24 cellular contexts compared by ENCODE assay signal in the genomic region with DNA sequence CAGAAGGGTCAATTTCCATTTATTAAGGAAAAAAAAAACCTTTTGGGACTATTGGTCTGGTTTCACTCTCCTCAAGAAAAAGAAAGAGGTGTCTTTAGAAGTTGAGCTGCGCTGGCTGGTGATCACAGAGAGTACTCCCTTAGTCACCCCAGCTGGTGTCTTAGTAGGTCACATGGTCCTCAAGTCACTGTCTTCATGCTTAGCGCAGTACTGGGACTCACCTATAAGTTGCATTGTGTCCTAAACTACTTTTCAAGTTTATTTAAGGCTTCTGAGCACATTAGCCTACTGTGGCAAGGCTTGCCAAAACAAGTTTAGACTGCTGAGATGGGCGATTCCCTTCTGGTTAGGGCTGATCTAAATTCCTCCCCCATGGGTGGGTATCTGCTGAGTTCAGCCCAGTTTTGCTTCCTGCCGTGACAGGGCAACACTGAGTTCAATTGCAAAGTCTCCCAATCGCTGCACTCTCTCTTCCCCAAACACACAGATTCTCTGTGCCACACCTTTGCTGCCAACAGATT.
DNase-seq lines count a peak whose midpoint lies in the region; ATAC-seq, FAIRE-seq and TF ChIP-seq lines count a peak whose summit lies in the region.
"Had no signal": no experiment of that assay in that cellular context is flagged by ENCODE, and none has a peak within 500 bp of the region (broad histone marks: within the 10 kb centered on the region; RNA-seq: fewer than 3 reads in every experiment).

No MANE protein-coding gene starts in this region.

- no peaks in the 10 kb centered on the region for H3K36me3 Mint-ChIP-seq in progenitor cell of endocrine pancreas (ENCODE audit: insufficient read depth)
- H3K36me3 Mint-ChIP-seq: CD14-positive monocyte; CD8-positive, alpha-beta memory T cell had no signal

- H2BK120ac ChIP-seq in H1 (replicated peaks; ENCODE audit: low read depth, low read length): no peak overlapping the region

- no peak overlapping the region for H2BK12ac ChIP-seq in H1 (ENCODE audit: low read depth, low read length)

- H3K79me2 ChIP-seq in mammary epithelial cell (ENCODE audit: insufficient read depth, low read length) (no peaks in the 10 kb centered on the region), H1 (ENCODE audit: control insufficient read depth in 1 of 2, insufficient read depth in 2 of 2, low read length in 2 of 2) (no peaks in the 10 kb centered on the region)

- no peak overlapping the region for H3K56ac ChIP-seq in H1 (replicated peaks; ENCODE audit: insufficient read length, low read depth, low read length)

- TF ChIP-seq CTCF in mammary epithelial cell (conservative IDR thresholded peaks at IDR 0.05 in 1 of 2, IDR thresholded peaks at IDR 0.05 in 1 of 2; ENCODE audit: extremely low read depth in 1 of 2, insufficient read depth in 1 of 2, low read depth in 1 of 2, low read length in 2 of 2): no peak
- TF ChIP-seq CTCF in breast epithelium (IDR thresholded peaks at IDR 0.05): no peak
- TF ChIP-seq CTCF in H1 (IDR thresholded peaks at IDR 0.05; ENCODE audit: control extremely low read depth in 1 of 3, insufficient read depth in 1 of 3, low read depth in 1 of 3, low read length in 3 of 3): no peak
- TF ChIP-seq CTCF in foreskin keratinocyte (conservative IDR thresholded peaks at IDR 0.05): no peak
- TF ChIP-seq CTCF in progenitor cell of endocrine pancreas (IDR thresholded peaks at IDR 0.05; ENCODE audit: unreplicated experiment): no peak

- WGBS in mammary epithelial cell (ENCODE audit: low coverage, missing lambda C conversion rate): 61% methylated on average over 5 of the region's 5 CpGs
- 96% methylated on average over 5 of the region's 5 CpGs; no CpG with 5 or more reads in 1 of the 2 experiments for WGBS in H1 (ENCODE audit: extremely low coverage in 1 of 2, insufficient coverage in 1 of 2, insufficient read length in 1 of 2, insufficient replicate concordance in 2 of 2, low coverage in 1 of 2, low lambda C conversion rate in 2 of 2, missing lambda C conversion rate in 1 of 2), 2 experiments

- H3K4ac ChIP-seq in H1 (replicated peaks; ENCODE audit: insufficient read length, low read depth, low read length): no peak overlapping the region

- H2AK5ac ChIP-seq in H1 (ENCODE audit: low read depth, low read length): no peak overlapping the region; the same call in 1 of the 2 replicates

- H2BK15ac ChIP-seq in H1 (ENCODE audit: low read length): no peak overlapping the region

- H3K27me3 ChIP-seq in mammary epithelial cell (ENCODE audit: insufficient read depth, low read length) (no peaks in the 10 kb centered on the region), breast epithelium (no peaks in the 10 kb centered on the region), H1 (replicated peaks in 1 of 4; ENCODE audit: control insufficient read depth in 3 of 4, extremely low read depth in 1 of 4, insufficient read depth in 3 of 4, low read length in 3 of 4) (no peaks in the 10 kb centered on the region), foreskin keratinocyte (no peaks in the 10 kb centered on the region)
- H3K27me3 ChIP-seq: BE2C; BLaER1 treated with 17β-estradiol and CSF1 and Interleukin-3, amounts not matched to agents 10 nM and 100 nM had no signal

- no peaks in the 10 kb centered on the region for H3K27me3 Mint-ChIP-seq in progenitor cell of endocrine pancreas
- H3K27me3 Mint-ChIP-seq: CD4-positive, alpha-beta T cell had no signal

- in situ Hi-C loops in mammary epithelial cell (cut with MboI; ENCODE audit: low sequenced_read_pairs in 2 of 2): no loop called here

- intact Hi-C loops in mammary epithelial cell (cut with micrococcal nuclease) (no loop called here), breast epithelium (cut with DNase I; ENCODE audit: low total_unique reads) (no loop called here)

- H2BK20ac ChIP-seq in H1 (ENCODE audit: low read length): no peak overlapping the region

- dilution Hi-C loops in mammary epithelial cell (cut with HindIII; ENCODE audit: low sequenced_read_pairs): no loop called here

- FAIRE-seq in H1 (lab: Jason Lieb, UNC): no peak
- FAIRE-seq: A204.1, D721Med, GM12878 had no signal

- DNase-seq in mammary epithelial cell (peak; percentile 30), breast epithelium (ENCODE audit: low spot score in 2 of 2) (no peak), H1 (ENCODE audit: low read depth in 1 of 2, low spot score in 2 of 2) (no peak), foreskin keratinocyte (peak; percentile 23 to 76), AG08396 (ENCODE audit: low spot score) (no peak), progenitor cell of endocrine pancreas (ENCODE audit: low spot score, unreplicated experiment) (no peak), NCI-H1048 (lab: John Stamatoyannopoulos, UW) (no peak)
- DNase-seq: AML-193; BE2C; CD4-positive, alpha-beta T cell; CD8-positive, alpha-beta memory T cell; DMS 273 treated with DMSO at 0.1 percent for 48 hours; DMS79; EL; GDM1; GOT3; H7; HCEC 1CT had no signal

- no peak overlapping the region for H4K91ac ChIP-seq in H1 (replicated peaks; ENCODE audit: insufficient read length, low read length)

- H3K4me2 ChIP-seq in mammary epithelial cell (ENCODE audit: insufficient read depth, low read depth, low read length) (no peak overlapping the region), H1 (ENCODE audit: insufficient read depth in 1 of 2, low read depth in 2 of 2, low read length in 2 of 2) (no peak overlapping the region)
- H3K4me2 ChIP-seq: BLaER1 treated with 17β-estradiol and CSF1 and Interleukin-3, amounts not matched to agents 10 nM and 100 nM had no signal

- H3K27ac Mint-ChIP-seq in progenitor cell of endocrine pancreas: no peak overlapping the region
- H3K27ac Mint-ChIP-seq: CD14-positive monocyte; CD4-positive, alpha-beta T cell; CD8-positive, alpha-beta memory T cell had no signal

- H3K36me3 ChIP-seq in mammary epithelial cell (ENCODE audit: insufficient read depth, low read length) (no peaks in the 10 kb centered on the region), breast epithelium (no peaks in the 10 kb centered on the region), H1 (ENCODE audit: control insufficient read depth in 2 of 4, insufficient read depth in 4 of 4, low read length in 3 of 4) (no peaks in the 10 kb centered on the region; a peak in 1 of 8 replicates)
- H3K36me3 ChIP-seq: BE2C; BLaER1 treated with 17β-estradiol and CSF1 and Interleukin-3, amounts not matched to agents 10 nM and 100 nM had no signal

- H3K14ac ChIP-seq in H1 (ENCODE audit: insufficient read length): no peak overlapping the region

- no peak overlapping the region for H2BK5ac ChIP-seq in H1 (ENCODE audit: low read depth, low read length)

- H3K9me3 ChIP-seq in mammary epithelial cell (replicated peaks; ENCODE audit: insufficient read depth, low read length) (no peaks in the 10 kb centered on the region), breast epithelium (no peaks in the 10 kb centered on the region), H1 (ENCODE audit: insufficient read depth in 2 of 2, low read depth in 1 of 2, low read length in 1 of 2) (peaks cover 10 to 14% of the 10 kb centered on the region in 2 experiments; a peak in 2 of 4 replicates)
- H3K9me3 ChIP-seq: BE2C had no signal

- no peak overlapping the region for H3K4me3 Mint-ChIP-seq in progenitor cell of endocrine pancreas (ENCODE audit: low read depth)
- H3K4me3 Mint-ChIP-seq: CD14-positive monocyte; CD4-positive, alpha-beta T cell; CD8-positive, alpha-beta memory T cell had no signal

- H3K4me1 ChIP-seq in mammary epithelial cell (ENCODE audit: insufficient read depth, low read length) (peaks cover 5% of the 10 kb centered on the region), breast epithelium (no peaks in the 10 kb centered on the region), H1 (replicated peaks in 1 of 4; ENCODE audit: control insufficient read depth in 3 of 4, insufficient read depth in 4 of 4, low read length in 3 of 4) (no peaks in the 10 kb centered on the region), foreskin keratinocyte (no peaks in the 10 kb centered on the region)
- H3K4me1 ChIP-seq: BE2C; BLaER1 treated with 17β-estradiol and CSF1 and Interleukin-3, amounts not matched to agents 10 nM and 100 nM had no signal

- H3K4me3 ChIP-seq in mammary epithelial cell (replicated peaks in 1 of 3; ENCODE audit: insufficient read depth in 1 of 3, low read depth in 2 of 3, low read length in 3 of 3) (no peak overlapping the region), breast epithelium (no peak overlapping the region), H1 (ENCODE audit: extremely low read depth in 1 of 4, insufficient read depth in 2 of 4, low read depth in 3 of 4, low read length in 4 of 4) (no peak overlapping the region)
- H3K4me3 ChIP-seq: BLaER1 treated with 17β-estradiol and CSF1 and Interleukin-3, amounts not matched to agents 10 nM and 100 nM; GM12878 had no signal

- TF ChIP-seq EP300 in H1 (IDR thresholded peaks at IDR 0.05; ENCODE audit: borderline replicate concordance in 1 of 2, low read depth in 2 of 2, low read length in 2 of 2): no peak

- no peaks in the 10 kb centered on the region for H3K79me1 ChIP-seq in H1 (ENCODE audit: low read depth, low read length)

- TF ChIP-seq RAD21 in H1 (IDR thresholded peaks at IDR 0.05 in 1 of 2, conservative IDR thresholded peaks at IDR 0.05 in 1 of 2; ENCODE audit: low read depth in 2 of 2, low read length in 2 of 2): no peak

- no peak overlapping the region for H2AFZ ChIP-seq in mammary epithelial cell (ENCODE audit: low read depth, low read length)
- H2AFZ ChIP-seq in H1 (ENCODE audit: low read length): 0 out of 2 replicates have a peak overlapping the region, but pooled peaks have one; percentile 4

- H3K27ac ChIP-seq in mammary epithelial cell (ENCODE audit: insufficient read depth, low read depth, low read length) (no peak overlapping the region), breast epithelium (no peak overlapping the region), H1 (ENCODE audit: low read depth, low read length) (no peak overlapping the region), foreskin keratinocyte (no peak overlapping the region)
- H3K27ac ChIP-seq: 22Rv1; BLaER1 treated with 17β-estradiol and CSF1 and Interleukin-3, amounts not matched to agents 10 nM and 100 nM had no signal

- no peak overlapping the region; the same call in 1 of the 2 replicates for H3K18ac ChIP-seq in H1 (ENCODE audit: extremely low read depth, low read length)

- no peaks in the 10 kb centered on the region for H4K20me1 ChIP-seq in mammary epithelial cell (ENCODE audit: insufficient read depth, low read length)
- no peaks in the 10 kb centered on the region for H4K20me1 ChIP-seq in H1 (replicated peaks in 1 of 2; ENCODE audit: control insufficient read depth in 1 of 2, insufficient read depth in 2 of 2, low read length in 2 of 2)
- H4K20me1 ChIP-seq: BLaER1 treated with 17β-estradiol and CSF1 and Interleukin-3, amounts not matched to agents 10 nM and 100 nM had no signal

- TF ChIP-seq POLR2A in breast epithelium (IDR thresholded peaks at IDR 0.05): no peak
- TF ChIP-seq POLR2A in H1 (IDR thresholded peaks at IDR 0.05; ENCODE audit: control extremely low read depth in 1 of 2, low read depth in 2 of 2, low read length in 2 of 2): no peak

- peaks cover 12% of the 10 kb centered on the region for H3K9me3 Mint-ChIP-seq in progenitor cell of endocrine pancreas (ENCODE audit: low read depth)

- POLR2A ChIA-PET in H1 (lab: Charles Lee; ENCODE audit: partially characterized antibody): interaction anchor here (0.6 kb wide), 1 partner anchor 398 kb away, joined by 3 read pairs; no protein-coding TSS in a partner anchor

- H3K23ac ChIP-seq in H1 (ENCODE audit: insufficient read length): no peak overlapping the region

- BruUV-seq in mammary epithelial cell (replicated peaks; lab: Mats Ljungman, UMichigan): no TSS peak

- ATAC-seq in foreskin keratinocyte: peak; percentile 94
- ATAC-seq: GM12878 had no signal

- no peak overlapping the region for H4K8ac ChIP-seq in H1 (ENCODE audit: extremely low read depth, insufficient read depth, low read length)

- H3K4me1 Mint-ChIP-seq in progenitor cell of endocrine pancreas (ENCODE audit: low read depth): no peaks in the 10 kb centered on the region
- H3K4me1 Mint-ChIP-seq: CD14-positive monocyte; CD8-positive, alpha-beta memory T cell had no signal

- H3K23me2 ChIP-seq in H1 (ENCODE audit: low read depth, low read length): no peaks in the 10 kb centered on the region

- CTCF ChIA-PET in mammary epithelial cell (lab: Charles Lee; ENCODE audit: low non-redundant PET) (no interaction called here), H1 (lab: Charles Lee; ENCODE audit: partially characterized antibody) (no interaction called here)

- H3K9ac ChIP-seq in mammary epithelial cell (ENCODE audit: insufficient read depth, low read length) (no peak overlapping the region), H1 (replicated peaks in 1 of 4; ENCODE audit: extremely low read depth in 1 of 4, low read depth in 3 of 4, low read length in 3 of 4) (no peak overlapping the region)
- H3K9ac ChIP-seq: BLaER1 treated with 17β-estradiol and CSF1 and Interleukin-3, amounts not matched to agents 10 nM and 100 nM had no signal

- H4K5ac ChIP-seq in H1 (ENCODE audit: insufficient read length, low read depth, low read length): no peak overlapping the region

Comparison
In these comparisons a context has a peak if more than half of its experiments do, and no peak if none do; other contexts are left out.
1. DNase-seq: peak in mammary epithelial cell (single experiment) and foreskin keratinocyte (2 of 2); none in breast epithelium (0 of 2), H1 (0 of 2), AG08396 (single experiment), progenitor cell of endocrine pancreas (single experiment) and NCI-H1048 (single experiment).